Comparison of ENCODE assay signal across 5 cellular contexts in the genomic region with DNA sequence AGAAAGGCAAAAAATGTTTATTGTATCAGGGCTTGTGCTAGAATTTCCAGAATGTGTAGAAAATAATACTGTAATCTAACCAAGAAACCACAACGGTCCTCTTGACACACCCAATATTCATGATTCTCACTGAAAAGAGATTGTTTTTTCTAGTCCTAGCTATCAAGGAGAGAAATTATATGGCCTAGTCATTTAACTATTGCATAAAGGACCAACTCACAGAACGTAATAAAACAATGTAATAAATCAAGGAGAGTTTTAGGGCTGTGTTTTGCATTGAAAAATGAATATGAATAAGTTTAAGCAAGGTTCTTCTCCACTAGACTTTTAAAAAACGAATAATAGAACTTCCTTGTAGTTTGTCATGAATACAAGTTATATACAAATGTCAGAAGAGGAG.
"Had no signal": no experiment of that assay in that cellular context is flagged by ENCODE, and none has a peak within 500 bp of the region (broad histone marks: within the 10 kb centered on the region; RNA-seq: fewer than 3 reads in every experiment).

No MANE protein-coding gene starts in this region.

- H3K9me3 Mint-ChIP-seq: GM23338, H9 had no signal

- H3K4me3 Mint-ChIP-seq: GM23338, H9 had no signal

- H3K27ac Mint-ChIP-seq: GM23338, H9 had no signal

- DNase-seq: H9, HCEC 1CT, IMR-90 had no signal

- H3K4me3 ChIP-seq: GM23338, K562 had no signal

- ATAC-seq: GM23338, K562 had no signal
